8 cellular contexts compared by ENCODE assay signal in genomic region chr4:16196482-16197393, GRCh38. TPM values are rescaled to one million over a fixed set of nuclear protein-coding genes. Genes with fewer than 3 reads are reported as not detected.
DNase-seq lines count a peak whose midpoint lies in the region; ATAC-seq lines count a peak whose summit lies in the region.

No MANE protein-coding gene starts in this region.

- no peaks in the 10 kb centered on the region for H3K36me3 ChIP-seq in SK-N-MC (ENCODE audit: insufficient read depth, low read length)
- H3K36me3 ChIP-seq in trophoblast cell (ENCODE audit: control insufficient read depth in 1 of 2, insufficient read depth in 2 of 2, low read length in 2 of 2), result no peaks in the 10 kb centered on the region

- no peaks in the 10 kb centered on the region for H3K79me2 ChIP-seq in trophoblast cell (ENCODE audit: control insufficient read depth, insufficient read depth, low read length, poor library complexity)

- H4K8ac ChIP-seq in trophoblast cell (ENCODE audit: low read depth, low read length), result no peak overlapping the region

- H3K4me1 ChIP-seq in trophoblast cell (ENCODE audit: control insufficient read depth in 1 of 2, insufficient read depth in 2 of 2, low read length in 2 of 2), result no peaks in the 10 kb centered on the region

- H3K4me2 ChIP-seq in trophoblast cell (ENCODE audit: low read length), result no peak overlapping the region

- H3K79me1 ChIP-seq in trophoblast cell (ENCODE audit: low read length), result no peaks in the 10 kb centered on the region

- WGBS in trophoblast cell (ENCODE audit: extremely low coverage, insufficient coverage, insufficient read length), result no CpG with 5 or more reads among the region's 9 CpGs

- H4K91ac ChIP-seq in trophoblast cell (ENCODE audit: low read depth, low read length), result no peak overlapping the region

- no peak overlapping the region for H3K4ac ChIP-seq in trophoblast cell (ENCODE audit: low read depth, low read length)

- H3K9me3 ChIP-seq in SK-N-MC (ENCODE audit: low read depth, low read length) (no peaks in the 10 kb centered on the region), trophoblast cell (ENCODE audit: insufficient read depth, low read depth, low read length) (no peaks in the 10 kb centered on the region)

- H2BK12ac ChIP-seq in trophoblast cell (ENCODE audit: low read length), result no peak overlapping the region

- peak; percentile 86 for ATAC-seq in HG03342 (IDR thresholded peaks at IDR 0.05; ENCODE audit: unreplicated experiment)

- no peak overlapping the region for H3K18ac ChIP-seq in trophoblast cell (ENCODE audit: low read length)

- H3K9ac ChIP-seq in SK-N-MC (ENCODE audit: insufficient read length) (peak overlapping the region; percentile 45), trophoblast cell (ENCODE audit: low read length) (no peak overlapping the region)

- no peaks in the 10 kb centered on the region for H3K27me3 ChIP-seq in trophoblast cell (ENCODE audit: insufficient read depth, low read length)

- no peak overlapping the region for H3K23ac ChIP-seq in trophoblast cell (ENCODE audit: low read length)

- H2AK5ac ChIP-seq in trophoblast cell (ENCODE audit: low read length), result no peak overlapping the region

- H3K4me3 ChIP-seq in SK-N-MC (peak overlapping the region; percentile 62), trophoblast cell (ENCODE audit: low read depth, low read length) (no peak overlapping the region)

- H3K27ac ChIP-seq in SK-N-MC (peak overlapping the region; percentile 54; the same call in 1 of the 2 replicates), trophoblast cell (ENCODE audit: low read depth, low read length) (no peak overlapping the region)

- H2BK120ac ChIP-seq in trophoblast cell (ENCODE audit: insufficient read depth, low read length, poor library complexity), result no peak overlapping the region

- H4K12ac ChIP-seq in trophoblast cell (ENCODE audit: low read depth, low read length), result no peak overlapping the region

- H2BK5ac ChIP-seq in trophoblast cell (ENCODE audit: low read depth, low read length, poor library complexity), result no peak overlapping the region

- no peak overlapping the region for H3K14ac ChIP-seq in trophoblast cell (ENCODE audit: low read length)

- peak; percentile 51 for DNase-seq in DMS53 (lab: John Stamatoyannopoulos, UW)
- no peak for DNase-seq in DMS53 treated with DMSO at 0.1 percent for 48 hours (lab: John Stamatoyannopoulos, UW; ENCODE audit: unreplicated experiment)
- no peak for DNase-seq in SK-N-MC (ENCODE audit: low read depth, low spot score)
- DNase-seq in foreskin melanocyte, result peak; percentile 77
- DNase-seq in trophoblast cell, result peak; percentile 20 to 66
- DNase-seq in activated gamma-delta T cell (lab: John Stamatoyannopoulos, UW), result no peak
- no peak for DNase-seq in activated naive CD4-positive, alpha-beta T cell (lab: John Stamatoyannopoulos, UW)

- H2AFZ ChIP-seq in trophoblast cell (ENCODE audit: insufficient read depth, low read length, poor library complexity), result no peak overlapping the region

RNA-seq across cellular contexts. Expression of gene TAPT1, which starts 29.5 kb away (rescaled TPM):
- 6.4 and 6.6 TPM in 2 replicates for polyA plus RNA-seq in trophoblast cell (2013)

Comparison
In these comparisons a context has a peak if more than half of its experiments do, and no peak if none do; other contexts are left out.
1. DNase-seq: peak in DMS53 (single experiment), foreskin melanocyte (single experiment) and trophoblast cell (2 of 2); none in DMS53 treated with DMSO at 0.1 percent for 48 hours (single experiment), SK-N-MC (single experiment), activated gamma-delta T cell (single experiment) and activated naive CD4-positive, alpha-beta T cell (0 of 4).